Comparison of ENCODE assay signal across 14 cellular contexts in genomic region chr15:48865387-48866079, GRCh38. TPM values are rescaled to one million over a fixed set of nuclear protein-coding genes. Genes with fewer than 3 reads are reported as not detected.
DNase-seq lines count a peak whose midpoint lies in the region; ATAC-seq and TF ChIP-seq lines count a peak whose summit lies in the region.
"Had no signal": no experiment of that assay in that cellular context is flagged by ENCODE, and none has a peak within 500 bp of the region (broad histone marks: within the 10 kb centered on the region; RNA-seq: fewer than 3 reads in every experiment).

No MANE protein-coding gene starts in this region.

- peak; percentile 52 for ATAC-seq in omental fat pad (ENCODE audit: low FRiP score)
- no peak for ATAC-seq in HG03565 (IDR thresholded peaks at IDR 0.05; ENCODE audit: unreplicated experiment)
- ATAC-seq: left lung had no signal

- H3K9me3 Mint-ChIP-seq in endodermal cell, result no peaks in the 10 kb centered on the region

- H3K9ac ChIP-seq in endodermal cell (ENCODE audit: extremely low read depth, low read length, poor library complexity, severe bottlenecking), result no peak overlapping the region

- intact Hi-C loops in head of caudate nucleus (cut with DNase I), result loop anchor here (10.0 kb wide), 1 partner anchor 1279 kb away; no protein-coding TSS in a partner anchor

- H3K4me3 Mint-ChIP-seq in endodermal cell, result no peak overlapping the region

- H3K27ac ChIP-seq in endodermal cell (ENCODE audit: low read depth, low read length), result no peak overlapping the region
- H3K27ac ChIP-seq: left lung had no signal

- H3K9me3 ChIP-seq in endodermal cell (ENCODE audit: control insufficient read depth, low read length), result no peaks in the 10 kb centered on the region
- H3K9me3 ChIP-seq: Caco-2, left lung had no signal

- H3K4me3 ChIP-seq in GM12865 (ENCODE audit: low read depth, low read length), result no peak overlapping the region
- H3K4me3 ChIP-seq in endodermal cell (ENCODE audit: low read length), result no peak overlapping the region
- H3K4me3 ChIP-seq: left lung had no signal

- H3K4me1 ChIP-seq in endodermal cell (ENCODE audit: control insufficient read depth, insufficient read depth, low read length), result no peaks in the 10 kb centered on the region
- H3K4me1 ChIP-seq: Caco-2, left lung had no signal

- H3K27me3 ChIP-seq in endodermal cell (ENCODE audit: control insufficient read depth, insufficient read depth, low read length, poor library complexity, severe bottlenecking), result no peaks in the 10 kb centered on the region
- H3K27me3 ChIP-seq: left lung had no signal

- H3K27ac Mint-ChIP-seq in endodermal cell, result no peak overlapping the region

- no peaks in the 10 kb centered on the region for H3K36me3 Mint-ChIP-seq in endodermal cell (ENCODE audit: low read depth)

- peaks cover under 1% of the 10 kb centered on the region for H3K27me3 Mint-ChIP-seq in endodermal cell (ENCODE audit: insufficient read depth)

- 60 to 75% methylated on average over 2 to 3 of the region's 3 CpGs for WGBS in endodermal cell (ENCODE audit: insufficient coverage in 1 of 2, insufficient read length in 1 of 2), 2 experiments

- H3K36me3 ChIP-seq in endodermal cell (ENCODE audit: control insufficient read depth, insufficient read depth, low read length), result no peaks in the 10 kb centered on the region
- H3K36me3 ChIP-seq: left lung had no signal

- DNase-seq in GM12865 (ENCODE audit: low read depth) (peak; percentile 45), NCI-H446 treated with DMSO at 0.1 percent for 48 hours (lab: John Stamatoyannopoulos, UW) (peak; percentile 6), endodermal cell (peak; percentile 76), omental fat pad (ENCODE audit: low spot score) (no peak), head of caudate nucleus (no peak), DMS53 treated with DMSO at 0.1 percent for 48 hours (lab: John Stamatoyannopoulos, UW; ENCODE audit: unreplicated experiment) (no peak), NCI-H1048 (lab: John Stamatoyannopoulos, UW) (no peak)
- DNase-seq: activated CD8-positive, alpha-beta memory T cell treated with anti-CD3 and anti-CD28 coated beads, Interleukin-2, amount 50 U/mL, for 4 hours; amniotic stem cell; Caco-2; erythroblast; left lung; T-helper 9 cell had no signal

- H3K4me1 Mint-ChIP-seq in endodermal cell, result peaks cover 7% of the 10 kb centered on the region

- TF ChIP-seq CTCF in GM12865 (IDR thresholded peaks at IDR 0.05; ENCODE audit: insufficient read depth, low read depth, low read length, missing control alignments), result no peak
- no peak for TF ChIP-seq CTCF in endodermal cell (conservative IDR thresholded peaks at IDR 0.05)
- TF ChIP-seq CTCF in omental fat pad (IDR thresholded peaks at IDR 0.05), result no peak

RNA-seq across cellular contexts. Expression of gene EID1, which starts 12.4 kb away (rescaled TPM):
- total RNA-seq in endodermal cell (100 to 1,000 TPM; 108 to 119 TPM), omental fat pad (100 to 1,000 TPM; 152 to 235 (median 216) TPM)
- polyA plus RNA-seq in endodermal cell (2013, experiment 1 of 2), result 238 TPM
- polyA plus RNA-seq in endodermal cell (2013, experiment 2 of 2), result 221 TPM

RNA-seq across cellular contexts. Expression of gene CEP152, which starts 54.7 kb away (rescaled TPM):
- total RNA-seq in endodermal cell, result 10 to 100 TPM; 12.3 to 19.1 TPM
- polyA plus RNA-seq in endodermal cell (2013, experiment 1 of 2), result 12.5 TPM
- 12.8 TPM for polyA plus RNA-seq in endodermal cell (2013, experiment 2 of 2)
- 10 to 100 TPM in 1 of 4 donors, 1 to 10 TPM in 3; 2.6 to 10.4 (median 5.1) TPM for total RNA-seq in omental fat pad

Comparison
In these comparisons a context has a peak if more than half of its experiments do, and no peak if none do; other contexts are left out.
1. DNase-seq: peak in GM12865 (single experiment), NCI-H446 treated with DMSO at 0.1 percent for 48 hours (single experiment) and endodermal cell (single experiment); none in omental fat pad (single experiment), head of caudate nucleus (0 of 42), DMS53 treated with DMSO at 0.1 percent for 48 hours (single experiment) and NCI-H1048 (single experiment).